ENCODE assay signal across 22 cellular contexts in genomic region chr6:101633081-101633480, GRCh38.
"Had no signal": no experiment of that assay in that cellular context is flagged by ENCODE, and none has a peak within 500 bp of the region (broad histone marks: within the 10 kb centered on the region; RNA-seq: fewer than 3 reads in every experiment).

No MANE protein-coding gene starts in this region.

- ATAC-seq: effector memory CD8-positive, alpha-beta T cell; esophagus mucosa; gastrocnemius medialis; heart right ventricle; left cardiac atrium; left lung; left ventricle myocardium superior; lower lobe of right lung; naive thymus-derived CD4-positive, alpha-beta T cell; natural killer cell had no signal

- H3K27ac ChIP-seq: epithelial cell of prostate, esophagus squamous epithelium, gastrocnemius medialis, heart right ventricle, left lung, lower lobe of right lung had no signal

- H3K4me1 ChIP-seq: esophagus squamous epithelium, gastrocnemius medialis, heart right ventricle, left lung, lower lobe of right lung had no signal

- H3K9me3 ChIP-seq: esophagus squamous epithelium, gastrocnemius medialis, left lung, lower lobe of right lung had no signal

- H3K36me3 ChIP-seq: esophagus squamous epithelium, gastrocnemius medialis, heart right ventricle, left lung, lower lobe of right lung had no signal

- DNase-seq: cortex of kidney; effector CD8-positive, alpha-beta T cell; effector memory CD8-positive, alpha-beta T cell; endodermal cell; erythroblast; esophagus squamous epithelium; foreskin fibroblast; foreskin melanocyte; gastrocnemius medialis; glutamatergic neuron; head of caudate nucleus; heart right ventricle; hippocampal formation; left cardiac atrium; left lung; left ventricle myocardium superior; lower lobe of right lung; mesenchymal stem cell; naive thymus-derived CD4-positive, alpha-beta T cell; natural killer cell had no signal

- H3K4me3 ChIP-seq: esophagus squamous epithelium, gastrocnemius medialis, heart right ventricle, left lung, lower lobe of right lung had no signal

- H3K27me3 ChIP-seq: esophagus squamous epithelium, gastrocnemius medialis, heart right ventricle, left lung had no signal
